In the genomic region with DNA sequence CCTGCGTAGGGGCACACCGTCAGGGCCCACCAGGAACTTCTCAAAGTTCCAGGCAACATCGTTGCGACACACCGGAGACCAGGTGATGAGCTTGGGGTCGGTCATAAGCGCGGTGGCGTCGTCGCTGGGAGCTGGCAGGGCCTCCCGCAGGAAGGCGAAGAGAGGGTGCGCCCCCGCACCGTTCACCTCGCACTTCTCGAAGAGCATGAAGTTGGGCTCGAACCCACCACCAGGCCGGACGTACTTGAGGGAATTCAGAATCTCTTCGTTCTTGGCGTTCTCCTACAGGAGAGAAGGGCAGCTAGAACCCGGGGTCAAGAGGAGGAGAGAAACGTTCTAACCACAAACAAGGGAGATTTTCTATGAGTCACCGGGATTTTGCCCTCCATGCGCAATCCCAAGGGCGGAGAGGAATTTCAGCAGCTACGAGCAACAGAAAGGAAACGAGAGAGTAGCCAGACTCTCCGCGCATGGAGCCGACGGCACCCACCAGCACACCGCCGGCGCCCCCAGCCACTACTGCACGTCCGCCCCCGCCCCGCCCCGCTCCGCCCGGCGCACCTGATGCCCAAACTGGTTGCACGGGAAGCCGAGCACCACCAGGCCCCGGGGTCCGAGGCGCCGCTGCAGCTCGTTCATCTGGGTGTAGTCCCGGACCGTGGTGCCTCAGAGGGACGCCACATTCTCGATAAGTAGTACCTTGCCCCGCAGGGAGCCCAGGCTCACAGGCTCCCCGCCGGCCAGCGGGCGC, we compare ENCODE assay signal across 8 cellular contexts. TPM values are rescaled to one million over a fixed set of nuclear protein-coding genes. Genes with fewer than 3 reads are reported as not detected.
DNase-seq lines count a peak whose midpoint lies in the region; ATAC-seq and TF ChIP-seq lines count a peak whose summit lies in the region.

No MANE protein-coding gene starts in this region.

- intact Hi-C loops in dorsolateral prefrontal cortex (cut with DNase I) (loop anchor here (1.0 to 5.0 kb wide), 2 partner anchors 17 to 55 kb away; a partner anchor contains a TSS), lower lobe of right lung (cut with DNase I) (no loop called here)

- H3K4me3 ChIP-seq in HUES6 (ENCODE audit: low read depth, low read length) (peak overlapping the region; percentile 70), dorsolateral prefrontal cortex (peak overlapping the region; percentile 53 to 88 (median 78)), lower lobe of right lung (peak overlapping the region; percentile 84)

- in situ Hi-C loops in ACHN (cut with HindIII; ENCODE audit: low pct_ligation_motif_present, low pct_unique_long_range_greater_than_20kb, low sequenced_read_pairs), result no loop called here

- no peaks in the 10 kb centered on the region for H3K27me3 ChIP-seq in HUES6 (ENCODE audit: control insufficient read depth, insufficient read depth, low read length)
- no peaks in the 10 kb centered on the region for H3K27me3 ChIP-seq in dorsolateral prefrontal cortex
- no peaks in the 10 kb centered on the region for H3K27me3 ChIP-seq in lower lobe of right lung (ENCODE audit: low read depth)

- H3K36me3 ChIP-seq in HUES6 (ENCODE audit: control insufficient read depth, insufficient read depth, low read length), result peaks cover 52% of the 10 kb centered on the region
- peaks cover 63% of the 10 kb centered on the region for H3K36me3 ChIP-seq in lower lobe of right lung

- peak; percentile 72 for DNase-seq in ACHN
- peak; percentile 45 for DNase-seq in activated CD4-positive, alpha-beta T cell treated with anti-CD3 and anti-CD28 coated beads, Interleukin-2, amount 50 U/mL, for 1 hour
- peak in 8 of 10 donors; percentile 23 to 66 (median 40) for DNase-seq in dorsolateral prefrontal cortex
- peak; percentile 78 for DNase-seq in lower lobe of right lung
- peak; percentile 22 for DNase-seq in stimulated activated CD8-positive, alpha-beta memory T cell treated with anti-CD3 and anti-CD28 coated beads, Interleukin-4, amount 100 ng/mL, for 24 hours (ENCODE audit: low read depth)
- DNase-seq in DMS153 treated with DMSO at 0.1 percent for 48 hours (lab: John Stamatoyannopoulos, UW; ENCODE audit: unreplicated experiment), result no peak

- TF ChIP-seq CTCF in dorsolateral prefrontal cortex (IDR thresholded peaks at IDR 0.05 in 54 of 56, conservative IDR thresholded peaks at IDR 0.05 in 2 of 56; ENCODE audit: low read depth in 1 of 56, partially characterized antibody in 56 of 56) (no peak), lower lobe of right lung (IDR thresholded peaks at IDR 0.05) (no peak)

- H3K4me1 ChIP-seq in HUES6 (ENCODE audit: control insufficient read depth, insufficient read depth, low read length) (peaks cover 18% of the 10 kb centered on the region), lower lobe of right lung (peaks cover 41% of the 10 kb centered on the region)

- peak overlapping the region; percentile 88 for H3K27ac ChIP-seq in HUES6 (ENCODE audit: low read depth, low read length)
- H3K27ac ChIP-seq in dorsolateral prefrontal cortex, result peak overlapping the region; percentile 62 to 96 (median 88)
- peak overlapping the region; percentile 95 for H3K27ac ChIP-seq in lower lobe of right lung

- H3K9me3 ChIP-seq in HUES6 (ENCODE audit: control insufficient read depth, insufficient read depth, low read depth, low read length) (no peaks in the 10 kb centered on the region), lower lobe of right lung (no peaks in the 10 kb centered on the region)

- ATAC-seq in GM19328 (IDR thresholded peaks at IDR 0.05; ENCODE audit: unreplicated experiment) (peak; percentile 26), lower lobe of right lung (peak; percentile 62 to 66)

- peak overlapping the region; percentile 89 for H3K9ac ChIP-seq in HUES6 (ENCODE audit: low read length)

RNA-seq across cellular contexts. Expression of a gene that starts 0.5 kb away (rescaled TPM):
- 100 to 1,000 TPM in 116 of 120 experiments, 10 to 100 TPM in 4; 82.0 to 191 (median 135) TPM for total RNA-seq in dorsolateral prefrontal cortex
- total RNA-seq in lower lobe of right lung, result 450 TPM

RNA-seq across cellular contexts. Expression of a gene that starts 17.8 kb away (rescaled TPM):
- total RNA-seq in dorsolateral prefrontal cortex, result 10 to 100 TPM; 57.2 to 94.0 (median 74.4) TPM
- total RNA-seq in lower lobe of right lung, result 71.3 TPM

RNA-seq across cellular contexts. Expression of a gene that starts 54.1 kb away (rescaled TPM):
- total RNA-seq in dorsolateral prefrontal cortex (100 to 1,000 TPM; 181 to 317 (median 228) TPM), lower lobe of right lung (601 TPM)

RNA-seq across cellular contexts. Expression of a gene that starts 54.6 kb away (rescaled TPM):
- total RNA-seq in dorsolateral prefrontal cortex, result 10 to 100 TPM; 29.6 to 55.0 (median 40.9) TPM
- total RNA-seq in lower lobe of right lung, result 38.8 TPM
